Comparison of ENCODE assay signal across 1 cellular context in genomic region chr2:135373702-135374101, GRCh38.
TF ChIP-seq lines count a peak whose summit lies in the region.

No MANE protein-coding gene starts in this region.

TF ChIP-seq in HepG2, 621 proteins besides CTCF, POLR2A, EP300 and RAD21 (continued from another document):
- TF ChIP-seq ZNF460 (CRISPR knock-in tag; IDR thresholded peaks at IDR 0.05; ENCODE audit: borderline replicate concordance) (no peak), ZNF362 (CRISPR knock-in tag; IDR thresholded peaks at IDR 0.05; ENCODE audit: borderline replicate concordance) (no peak), ELK4 (CRISPR knock-in tag; IDR thresholded peaks at IDR 0.05; ENCODE audit: borderline replicate concordance) (no peak), PCBP1 (IDR thresholded peaks at IDR 0.05; ENCODE audit: borderline replicate concordance, low read depth, low read length) (0 out of 2 replicates have a peak, but pooled peaks have one; percentile 67), TP53 (CRISPR knock-in tag; conservative IDR thresholded peaks at IDR 0.05) (no peak), POLR2G (IDR thresholded peaks at IDR 0.05; ENCODE audit: low read depth, low read length) (no peak), ZBTB34 (CRISPR knock-in tag; IDR thresholded peaks at IDR 0.05) (no peak), LCORL (IDR thresholded peaks at IDR 0.05) (no peak), LCORL (CRISPR knock-in tag; IDR thresholded peaks at IDR 0.05) (no peak), HNRNPK (IDR thresholded peaks at IDR 0.05; ENCODE audit: low read depth, low read length, poor library complexity, severe bottlenecking) (peak; percentile 87), TEF (CRISPR knock-in tag; IDR thresholded peaks at IDR 0.05) (no peak), ZNF691 (CRISPR knock-in tag; IDR thresholded peaks at IDR 0.05; ENCODE audit: borderline replicate concordance, low read depth) (no peak)
